Comparison of ENCODE assay signal across 3 cellular contexts in the genomic region with DNA sequence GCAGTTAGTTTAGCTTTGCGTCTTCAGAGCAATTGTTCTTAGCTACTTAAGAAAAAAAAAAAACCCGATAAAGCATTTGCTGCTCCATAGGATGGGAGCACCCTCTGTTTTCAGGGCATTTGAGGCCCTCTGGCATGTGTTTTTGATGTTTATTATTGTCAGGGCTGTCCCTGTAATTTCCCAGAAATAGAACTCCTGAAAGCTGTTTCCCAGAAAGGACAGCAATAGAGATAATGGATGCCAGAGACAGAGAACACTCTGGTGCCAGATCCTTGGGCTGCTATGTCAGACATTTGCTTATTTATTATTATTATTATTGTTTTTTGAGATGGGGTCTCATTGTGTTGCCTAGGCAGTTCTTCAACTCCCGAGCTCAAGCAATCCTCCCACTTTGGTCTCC.
"Had no signal": no experiment of that assay in that cellular context is flagged by ENCODE, and none has a peak within 500 bp of the region (broad histone marks: within the 10 kb centered on the region; RNA-seq: fewer than 3 reads in every experiment).

No MANE protein-coding gene starts in this region.

- ATAC-seq: GM12878 had no signal

- DNase-seq: GDM1, GF-D8 had no signal

- H3K4me3 ChIP-seq: GM12878 had no signal
